In the genomic region with DNA sequence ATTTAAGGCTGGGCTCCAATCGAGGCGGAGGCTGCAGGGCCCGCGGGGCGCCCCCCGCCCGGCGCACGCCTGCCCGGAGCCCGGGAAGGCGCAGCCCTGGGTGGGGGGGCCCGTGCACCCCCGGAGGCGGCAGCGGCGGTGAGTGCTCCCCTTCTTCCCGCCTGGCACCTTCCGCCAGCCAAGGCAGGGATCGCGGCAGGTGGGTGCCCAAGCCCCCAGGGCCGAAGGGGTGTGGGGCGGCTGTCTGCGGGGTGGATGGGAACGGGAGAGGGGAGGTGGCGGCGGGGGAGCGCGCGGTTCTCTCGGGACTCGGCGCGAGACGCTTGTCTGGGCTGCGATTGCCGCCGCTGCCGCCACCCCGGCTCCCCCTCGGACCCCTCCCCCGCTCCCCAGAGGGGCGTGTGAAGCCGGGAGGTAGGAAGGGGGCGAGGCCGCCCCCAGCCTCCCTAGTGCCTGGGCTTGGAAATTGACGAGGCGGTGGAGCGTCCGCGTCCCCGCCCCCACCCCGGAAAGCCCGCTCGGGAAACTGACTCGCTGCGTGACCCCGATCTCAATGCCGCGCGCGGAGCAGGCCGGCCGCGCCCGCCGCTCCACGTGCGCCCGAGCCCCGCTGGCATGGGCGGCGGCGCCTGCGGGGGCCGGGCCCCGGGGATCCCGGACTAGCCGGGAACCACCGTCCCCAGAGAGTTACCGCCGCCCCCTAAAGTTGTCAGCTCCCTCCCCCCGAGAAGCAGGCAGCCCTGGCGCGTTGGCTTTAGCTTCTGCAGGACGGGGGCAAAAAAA, we compare ENCODE assay signal across 8 cellular contexts.
DNase-seq lines count a peak whose midpoint lies in the region; ATAC-seq and TF ChIP-seq lines count a peak whose summit lies in the region.

No MANE protein-coding gene starts in this region.

- H3K4me1 Mint-ChIP-seq in activated CD4-positive, alpha-beta T cell treated with anti-CD3 and anti-CD28 coated beads, Interleukin-2, amount 10 ng/mL, durations not matched to agents 24 days and 14 days, result peaks cover 12% of the 10 kb centered on the region

- in situ Hi-C loops in GM18951 (cut with MboI; ENCODE audit: low sequenced_read_pairs, unreplicated experiment), result no loop called here

- H2AFZ ChIP-seq in neuron (ENCODE audit: low read depth, low read length), result peak overlapping the region; percentile 96

- H3K9me3 ChIP-seq in neuron (ENCODE audit: low read length), result no peaks in the 10 kb centered on the region

- H3K36me3 Mint-ChIP-seq in activated CD4-positive, alpha-beta T cell treated with anti-CD3 and anti-CD28 coated beads, Interleukin-2, amount 10 ng/mL, durations not matched to agents 24 days and 14 days (ENCODE audit: low read depth), result no peaks in the 10 kb centered on the region

- no peaks in the 10 kb centered on the region for H3K9me3 Mint-ChIP-seq in activated CD4-positive, alpha-beta T cell treated with anti-CD3 and anti-CD28 coated beads, Interleukin-2, amount 10 ng/mL, durations not matched to agents 24 days and 14 days

- H3K27me3 ChIP-seq in neuron (ENCODE audit: insufficient read depth, low read length), result no peaks in the 10 kb centered on the region

- TF ChIP-seq CTCF in fibroblast of pulmonary artery (IDR thresholded peaks at IDR 0.05; ENCODE audit: low read length, missing control alignments), result no peak

- peaks cover 21% of the 10 kb centered on the region for H3K4me1 ChIP-seq in neuron (ENCODE audit: insufficient read depth, low read length)

- peak; percentile 26 for TF ChIP-seq POLR2A in GM18951 (IDR thresholded peaks at IDR 0.05; ENCODE audit: extremely low read depth, insufficient read depth, insufficient read length)

- H3K27ac Mint-ChIP-seq in activated CD4-positive, alpha-beta T cell treated with anti-CD3 and anti-CD28 coated beads, Interleukin-2, amount 10 ng/mL, durations not matched to agents 24 days and 14 days, result no peak overlapping the region

- peaks cover 23% of the 10 kb centered on the region for H3K27me3 Mint-ChIP-seq in activated CD4-positive, alpha-beta T cell treated with anti-CD3 and anti-CD28 coated beads, Interleukin-2, amount 10 ng/mL, durations not matched to agents 24 days and 14 days

- intact Hi-C loops in activated CD4-positive, alpha-beta T cell treated with anti-CD3 and anti-CD28 coated beads, Interleukin-2, amount 10 ng/mL, durations not matched to agents 24 days and 14 days (cut with micrococcal nuclease), result no loop called here

- peak; percentile 47 for DNase-seq in AG20443 (ENCODE audit: low spot score)
- DNase-seq in activated CD4-positive, alpha-beta T cell treated with anti-CD3 and anti-CD28 coated beads, Interleukin-2, amount 10 ng/mL, durations not matched to agents 24 days and 14 days, result peak; percentile 65
- DNase-seq in fibroblast of pulmonary artery (ENCODE audit: low read depth), result no peak
- no peak for DNase-seq in COLO829 (ENCODE audit: low spot score)

- no peaks in the 10 kb centered on the region for H3K36me3 ChIP-seq in neuron (ENCODE audit: insufficient read depth, low read length)

- peak overlapping the region; percentile 78 for H3K4me3 Mint-ChIP-seq in activated CD4-positive, alpha-beta T cell treated with anti-CD3 and anti-CD28 coated beads, Interleukin-2, amount 10 ng/mL, durations not matched to agents 24 days and 14 days

- ATAC-seq in HG03159 (IDR thresholded peaks at IDR 0.05; ENCODE audit: unreplicated experiment), result peak; percentile 11
- ATAC-seq in GM18520 (IDR thresholded peaks at IDR 0.05; ENCODE audit: unreplicated experiment), result no peak

- H3K4me3 ChIP-seq in fibroblast of pulmonary artery (replicated peaks; ENCODE audit: low read depth, low read length) (peak overlapping the region; percentile 86), neuron (ENCODE audit: low read length) (peak overlapping the region; percentile 76)

Comparison
In these comparisons a context has a peak if more than half of its experiments do, and no peak if none do; other contexts are left out.
1. DNase-seq: peak in AG20443 (single experiment) and activated CD4-positive, alpha-beta T cell treated with anti-CD3 and anti-CD28 coated beads, Interleukin-2, amount 10 ng/mL, durations not matched to agents 24 days and 14 days (single experiment); none in fibroblast of pulmonary artery (single experiment) and COLO829 (single experiment).